Comparison of ENCODE assay signal across 8 cellular contexts in the genomic region with DNA sequence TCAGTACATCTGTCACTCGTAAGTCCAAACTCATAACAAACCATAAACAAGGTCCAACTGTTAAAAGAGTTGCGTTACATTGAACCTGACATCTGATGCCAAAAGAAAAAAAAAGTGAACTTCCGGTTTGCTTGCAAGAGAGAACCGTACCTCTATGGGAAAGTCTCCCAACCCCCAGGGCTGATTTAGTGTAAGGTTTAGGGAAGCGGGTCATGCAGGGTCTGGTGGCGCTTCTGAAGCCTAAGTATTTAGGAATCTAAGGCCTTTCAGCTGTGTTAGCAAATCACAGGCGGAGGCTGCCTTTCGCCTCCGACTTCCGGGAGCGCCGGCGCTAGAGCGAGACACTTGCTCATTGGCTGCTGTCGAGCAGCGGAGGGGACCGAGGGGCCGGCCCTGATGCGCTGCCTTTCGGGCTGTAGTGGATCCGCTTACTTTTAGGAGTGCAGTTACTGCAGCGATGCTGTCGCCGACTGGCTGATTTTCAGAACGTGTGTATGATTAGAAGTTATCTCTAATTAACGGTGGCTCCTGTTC. TPM values are rescaled to one million over a fixed set of nuclear protein-coding genes. Genes with fewer than 3 reads are reported as not detected.
DNase-seq lines count a peak whose midpoint lies in the region; ATAC-seq and TF ChIP-seq lines count a peak whose summit lies in the region.

No MANE protein-coding gene starts in this region.

- peak overlapping the region; percentile 87 for H3K27ac Mint-ChIP-seq in dendritic cell treated with granulocyte-macrophage colony-stimulating factor and Interleukin-4, amounts not matched to agents 40 ng/mL and 50 ng/mL, for 4 days

- intact Hi-C loops in dendritic cell treated with granulocyte-macrophage colony-stimulating factor and Interleukin-4, amounts not matched to agents 40 ng/mL and 50 ng/mL, for 4 days (cut with micrococcal nuclease), result no loop called here
- intact Hi-C loops in left lung (cut with DNase I), result no loop called here

- peak overlapping the region in 9 of 10 experiments; percentile 4 to 53 (median 25); a peak in 16 of 20 replicates for H3K4me3 ChIP-seq in BLaER1 treated with 17β-estradiol and CSF1 and Interleukin-3, amounts not matched to agents 10 nM and 100 nM
- peak overlapping the region; percentile 13 to 33 for H3K4me3 ChIP-seq in left lung

- TF ChIP-seq CTCF in left lung (IDR thresholded peaks at IDR 0.05), result no peak

- H3K4me1 ChIP-seq in BLaER1 treated with 17β-estradiol and CSF1 and Interleukin-3, amounts not matched to agents 10 nM and 100 nM, result peaks cover 22 to 32% (median 28%) of the 10 kb centered on the region in 10 experiments
- H3K4me1 ChIP-seq in left lung, result peaks cover 0 to 11% of the 10 kb centered on the region in 2 donors

- H3K36me3 ChIP-seq in BLaER1 treated with 17β-estradiol and CSF1 and Interleukin-3, amounts not matched to agents 10 nM and 100 nM, result no peaks in the 10 kb centered on the region
- no peaks in the 10 kb centered on the region for H3K36me3 ChIP-seq in left lung

- H3K9me3 ChIP-seq in BLaER1 treated with 17β-estradiol and CSF1 and Interleukin-3, amounts not matched to agents 10 nM and 100 nM (replicated peaks in 1 of 11), result peaks cover 13 to 27% (median 22%) of the 10 kb centered on the region in 11 experiments
- peaks cover 0 to 7% of the 10 kb centered on the region in 2 donors for H3K9me3 ChIP-seq in left lung

- H3K4me3 Mint-ChIP-seq in dendritic cell treated with granulocyte-macrophage colony-stimulating factor and Interleukin-4, amounts not matched to agents 40 ng/mL and 50 ng/mL, for 4 days, result peak overlapping the region; percentile 60

- H3K27me3 Mint-ChIP-seq in dendritic cell treated with granulocyte-macrophage colony-stimulating factor and Interleukin-4, amounts not matched to agents 40 ng/mL and 50 ng/mL, for 4 days, result peaks cover 6% of the 10 kb centered on the region

- no peaks in the 10 kb centered on the region for H3K9me3 Mint-ChIP-seq in dendritic cell treated with granulocyte-macrophage colony-stimulating factor and Interleukin-4, amounts not matched to agents 40 ng/mL and 50 ng/mL, for 4 days

- peaks cover 18 to 56% (median 24%) of the 10 kb centered on the region in 11 experiments for H3K27me3 ChIP-seq in BLaER1 treated with 17β-estradiol and CSF1 and Interleukin-3, amounts not matched to agents 10 nM and 100 nM
- H3K27me3 ChIP-seq in left lung, result no peaks in the 10 kb centered on the region

- peaks cover 6% of the 10 kb centered on the region for H3K36me3 Mint-ChIP-seq in dendritic cell treated with granulocyte-macrophage colony-stimulating factor and Interleukin-4, amounts not matched to agents 40 ng/mL and 50 ng/mL, for 4 days (ENCODE audit: low read depth)

- peaks cover 26% of the 10 kb centered on the region for H3K4me1 Mint-ChIP-seq in dendritic cell treated with granulocyte-macrophage colony-stimulating factor and Interleukin-4, amounts not matched to agents 40 ng/mL and 50 ng/mL, for 4 days (ENCODE audit: low read depth)

- no peaks in the 10 kb centered on the region for H4K20me1 ChIP-seq in BLaER1 treated with 17β-estradiol and CSF1 and Interleukin-3, amounts not matched to agents 10 nM and 100 nM

- ATAC-seq in GM19351 (IDR thresholded peaks at IDR 0.05; ENCODE audit: unreplicated experiment), result peak; percentile 100
- ATAC-seq in HG03469 (IDR thresholded peaks at IDR 0.05; ENCODE audit: unreplicated experiment), result peak; percentile 98
- ATAC-seq in left lung, result peak; percentile 100

- peak; percentile 97 for DNase-seq in NCI-H69 (lab: John Stamatoyannopoulos, UW)
- DNase-seq in activated CD4-positive, alpha-beta T cell treated with anti-CD3 and anti-CD28 coated beads, Interleukin-2, amount 50 U/mL, for 1 hour, result peak; percentile 82
- peak; percentile 91 to 96 for DNase-seq in left lung
- DNase-seq in stimulated activated CD4-positive, alpha-beta T cell treated with anti-CD3 and anti-CD28 coated beads, Interleukin-2, amount 100 ng/mL, for 24 hours, result peak; percentile 85 to 87

- peak overlapping the region; percentile 39 to 81 (median 64) for H3K4me2 ChIP-seq in BLaER1 treated with 17β-estradiol and CSF1 and Interleukin-3, amounts not matched to agents 10 nM and 100 nM

- H3K27ac ChIP-seq in BLaER1 treated with 17β-estradiol and CSF1 and Interleukin-3, amounts not matched to agents 10 nM and 100 nM, result peak overlapping the region in 10 of 11 experiments; percentile 6 to 64 (median 46); a peak in 14 of 22 replicates
- peak overlapping the region; percentile 75 to 84 for H3K27ac ChIP-seq in left lung

- H3K9ac ChIP-seq in BLaER1 treated with 17β-estradiol and CSF1 and Interleukin-3, amounts not matched to agents 10 nM and 100 nM, result peak overlapping the region in 7 of 11 experiments; percentile 6 to 42 (median 35); a peak in 7 of 22 replicates

RNA-seq across cellular contexts. Expression of a gene that starts 12.0 kb away (rescaled TPM):
- total RNA-seq in left lung, result 10 to 100 TPM; 43.5 to 54.6 TPM

RNA-seq across cellular contexts. Expression of a gene that starts 55.9 kb away (rescaled TPM):
- total RNA-seq in left lung, result 10 to 100 TPM; 50.1 to 53.8 TPM

Comparison
In these comparisons a context has a peak if more than half of its experiments do, and no peak if none do; other contexts are left out.
1. Peak in every context shown above with its lines: DNase-seq, ATAC-seq, H3K4me3 ChIP-seq and H3K27ac ChIP-seq.